Comparison of ENCODE assay signal across 13 cellular contexts in the genomic region with DNA sequence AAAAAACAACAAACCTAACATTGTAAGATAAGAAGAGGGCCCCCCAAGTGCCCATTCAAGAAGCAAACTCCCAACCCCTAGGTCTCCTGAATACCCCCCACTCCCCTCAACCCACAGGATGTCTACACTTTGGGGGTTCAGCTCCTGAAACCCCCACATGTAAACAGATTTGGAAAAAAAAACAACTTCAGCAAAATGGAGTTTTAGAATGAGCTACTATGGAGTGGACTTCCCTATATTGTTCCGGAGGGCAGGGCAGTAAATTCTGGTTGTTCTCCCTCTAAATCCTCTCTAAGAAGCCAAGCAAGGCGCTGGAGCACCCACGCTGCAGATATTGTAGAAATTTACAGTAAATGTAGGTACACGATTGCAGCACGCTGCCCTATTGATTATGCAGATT. TPM values are rescaled to one million over a fixed set of nuclear protein-coding genes. Genes with fewer than 3 reads are reported as not detected.
DNase-seq lines count a peak whose midpoint lies in the region; FAIRE-seq and TF ChIP-seq lines count a peak whose summit lies in the region.
"Had no signal": no experiment of that assay in that cellular context is flagged by ENCODE, and none has a peak within 500 bp of the region (broad histone marks: within the 10 kb centered on the region; RNA-seq: fewer than 3 reads in every experiment).

No MANE protein-coding gene starts in this region.

- H3K27ac ChIP-seq in breast epithelium, result peak overlapping the region; percentile 64 to 85
- peak overlapping the region; percentile 76 to 92 for H3K27ac ChIP-seq in liver (ENCODE audit: low read depth in 1 of 2, low read length in 2 of 2)
- H3K27ac ChIP-seq in suprapubic skin, result peak overlapping the region; percentile 93

- DNase-seq in DMS53 (lab: John Stamatoyannopoulos, UW), result peak; percentile 47
- no peak for DNase-seq in DMS53 treated with DMSO at 0.1 percent for 48 hours (lab: John Stamatoyannopoulos, UW; ENCODE audit: unreplicated experiment)
- DNase-seq in breast epithelium (ENCODE audit: low spot score in 2 of 2), result no peak
- DNase-seq in suprapubic skin (ENCODE audit: low spot score in 2 of 2), result no peak
- no peak for DNase-seq in D721Med (ENCODE audit: insufficient read length, low spot score)
- DNase-seq in cerebellum (ENCODE audit: low spot score), result no peak
- no peak for DNase-seq in hypothalamus (lab: John Stamatoyannopoulos, UW)
- DNase-seq: 8988T; activated B cell treated with CpG ODN at 0.5 μM for 24 hours; effector CD8-positive, alpha-beta T cell; NCI-H2171; stimulated activated CD4-positive, alpha-beta T cell treated with anti-CD3 and anti-CD28 coated beads, Interleukin-15, amount 100 ng/mL, for 24 hours had no signal

- WGBS in liver, result 16% methylated on average over 5 of the region's 5 CpGs
- 63% methylated on average over 5 of the region's 5 CpGs for WGBS in suprapubic skin

- H3K4me1 ChIP-seq in breast epithelium (peaks cover 0 to 6% of the 10 kb centered on the region in 2 donors), liver (ENCODE audit: control insufficient read depth in 4 of 4, insufficient read depth in 4 of 4, low read length in 3 of 4) (peaks cover 7 to 56% (median 43%) of the 10 kb centered on the region in 4 donors), suprapubic skin (peaks cover 49% of the 10 kb centered on the region)

- H3K9me3 ChIP-seq in breast epithelium, result no peaks in the 10 kb centered on the region
- no peaks in the 10 kb centered on the region for H3K9me3 ChIP-seq in liver (ENCODE audit: control insufficient read depth in 4 of 4, low read length in 3 of 4)
- no peaks in the 10 kb centered on the region for H3K9me3 ChIP-seq in suprapubic skin

- no peak for FAIRE-seq in D721Med (lab: Jason Lieb, UNC)

- no peak for TF ChIP-seq CTCF in breast epithelium (IDR thresholded peaks at IDR 0.05)
- TF ChIP-seq CTCF in liver (IDR thresholded peaks at IDR 0.05; ENCODE audit: low read depth, low read length, missing input control), result no peak
- TF ChIP-seq CTCF in suprapubic skin (IDR thresholded peaks at IDR 0.05), result no peak
- no peak for TF ChIP-seq CTCF in D721Med (IDR thresholded peaks at IDR 0.05; ENCODE audit: insufficient read depth, missing control alignments)

- TF ChIP-seq RAD21 in liver (IDR thresholded peaks at IDR 0.05), result no peak

- TF ChIP-seq POLR2A in breast epithelium (IDR thresholded peaks at IDR 0.05), result no peak
- TF ChIP-seq POLR2A in suprapubic skin (IDR thresholded peaks at IDR 0.05), result no peak

- H3K27me3 ChIP-seq in breast epithelium, result peaks cover 0 to under 1% of the 10 kb centered on the region in 2 donors
- H3K27me3 ChIP-seq in liver (ENCODE audit: control insufficient read depth in 4 of 4, insufficient read depth in 4 of 4, low read length in 3 of 4), result no peaks in the 10 kb centered on the region
- peaks cover 15% of the 10 kb centered on the region for H3K27me3 ChIP-seq in suprapubic skin

- H3K4me3 ChIP-seq in breast epithelium, result peak overlapping the region; percentile 69 to 90 (median 75)
- H3K4me3 ChIP-seq in liver (ENCODE audit: low read depth in 1 of 3, low read length in 3 of 3), result peak overlapping the region; percentile 54 to 96 (median 63)
- H3K4me3 ChIP-seq in suprapubic skin, result peak overlapping the region; percentile 84

- intact Hi-C loops in breast epithelium (cut with DNase I; ENCODE audit: low total_unique reads), result no loop called here

- H3K9ac ChIP-seq in liver (ENCODE audit: low read depth in 1 of 2, low read length in 2 of 2), result peak overlapping the region; percentile 85 to 98

- no peaks in the 10 kb centered on the region for H3K36me3 ChIP-seq in breast epithelium
- no peaks in the 10 kb centered on the region for H3K36me3 ChIP-seq in liver (ENCODE audit: control insufficient read depth in 4 of 4, insufficient read depth in 3 of 4, low read depth in 1 of 4, low read length in 3 of 4)
- no peaks in the 10 kb centered on the region for H3K36me3 ChIP-seq in suprapubic skin

- no peak for TF ChIP-seq EP300 in suprapubic skin (IDR thresholded peaks at IDR 0.05)

TF ChIP-seq in liver, 16 proteins besides CTCF, POLR2A, EP300 and RAD21:
- TF ChIP-seq GABPA (IDR thresholded peaks at IDR 0.05 in 1 of 2, conservative IDR thresholded peaks at IDR 0.05 in 1 of 2) (no peak), ZBTB33 (IDR thresholded peaks at IDR 0.05) (no peak), SP1 (IDR thresholded peaks at IDR 0.05) (no peak), HNF4G (IDR thresholded peaks at IDR 0.05) (no peak), TAF1 (conservative IDR thresholded peaks at IDR 0.05) (no peak), JUND (IDR thresholded peaks at IDR 0.05) (no peak), RXRA (IDR thresholded peaks at IDR 0.05) (no peak), YY1 (IDR thresholded peaks at IDR 0.05) (no peak), EGR1 (IDR thresholded peaks at IDR 0.05; ENCODE audit: low read depth in 2 of 2) (no peak)
- TF ChIP-seq, protein P1, sequence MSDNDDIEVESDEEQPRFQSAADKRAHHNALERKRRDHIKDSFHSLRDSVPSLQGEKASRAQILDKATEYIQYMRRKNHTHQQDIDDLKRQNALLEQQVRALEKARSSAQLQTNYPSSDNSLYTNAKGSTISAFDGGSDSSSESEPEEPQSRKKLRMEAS (IDR thresholded peaks at IDR 0.05), result no peak
- TF ChIP-seq, protein P2, sequence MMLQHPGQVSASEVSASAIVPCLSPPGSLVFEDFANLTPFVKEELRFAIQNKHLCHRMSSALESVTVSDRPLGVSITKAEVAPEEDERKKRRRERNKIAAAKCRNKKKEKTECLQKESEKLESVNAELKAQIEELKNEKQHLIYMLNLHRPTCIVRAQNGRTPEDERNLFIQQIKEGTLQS (IDR thresholded peaks at IDR 0.05), result no peak
TF ChIP-seq in liver: peak in this region for 0.

RNA-seq across cellular contexts. Expression of gene ZFHX3, which starts 8.5 kb away (rescaled TPM):
- total RNA-seq in breast epithelium, result 10 to 100 TPM; 10.8 to 36.0 (median 11.8) TPM
- total RNA-seq in liver, result 1 to 10 TPM; 3.5 to 5.9 TPM
- 1 to 10 TPM; 1.5 to 2.5 TPM for polyA plus RNA-seq in liver
- total RNA-seq in suprapubic skin, result 10 to 100 TPM; 10.4 to 16.1 (median 12.8) TPM
- total RNA-seq in cerebellum, result 4.7 TPM
